Comparison of ENCODE assay signal across 9 cellular contexts in the genomic region with DNA sequence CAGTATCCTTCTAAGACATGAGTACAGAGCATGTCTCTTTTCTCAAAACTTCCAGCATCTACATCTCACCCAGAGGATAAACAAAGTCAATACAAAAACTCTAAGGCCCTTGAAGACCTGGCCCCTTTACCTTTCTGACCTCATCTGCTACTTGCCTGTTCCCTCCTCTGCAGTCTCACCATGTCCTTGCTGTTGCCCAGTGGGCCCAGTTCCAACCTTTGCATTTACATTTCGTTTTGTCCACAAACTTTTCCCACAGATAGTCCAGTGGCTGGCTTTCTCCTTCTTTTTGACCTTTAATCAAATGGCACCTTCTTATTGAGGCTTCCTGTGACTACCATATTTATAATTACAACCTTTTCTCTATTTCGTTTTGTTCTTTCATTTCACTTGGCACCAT. TPM values are rescaled to one million over a fixed set of nuclear protein-coding genes. Genes with fewer than 3 reads are reported as not detected.
DNase-seq lines count a peak whose midpoint lies in the region; ATAC-seq and TF ChIP-seq lines count a peak whose summit lies in the region.
"Had no signal": no experiment of that assay in that cellular context is flagged by ENCODE, and none has a peak within 500 bp of the region (broad histone marks: within the 10 kb centered on the region; RNA-seq: fewer than 3 reads in every experiment).

No MANE protein-coding gene starts in this region.

- peaks cover 50% of the 10 kb centered on the region for H3K4me1 Mint-ChIP-seq in T-helper 2 cell treated with Interferon-gamma antibody and Interleukin-4, amounts not matched to agents 5 μg/mL and 100 μg/mL, for 36 hours (ENCODE audit: low read depth)
- peaks cover 46% of the 10 kb centered on the region for H3K4me1 Mint-ChIP-seq in stimulated activated effector memory CD8-positive, alpha-beta T cell treated with anti-CD3 and anti-CD28 coated beads, Interleukin-12 subunit alpha, Interleukin-12 subunit beta, amount 100 ng/mL, for 72 hours

- H3K27ac ChIP-seq in esophagus muscularis mucosa (replicated peaks in 1 of 4) = no peak overlapping the region

- peaks cover 22 to 33% (median 29%) of the 10 kb centered on the region in 4 donors for H3K4me1 ChIP-seq in esophagus muscularis mucosa

- no peaks in the 10 kb centered on the region for H3K36me3 ChIP-seq in esophagus muscularis mucosa
- H3K36me3 ChIP-seq: HAP-1 had no signal

- no peak for TF ChIP-seq EP300 in esophagus muscularis mucosa (IDR thresholded peaks at IDR 0.05)

- H3K4me3 ChIP-seq in esophagus muscularis mucosa = peak overlapping the region in 3 of 4 donors; percentile 65 to 75 (median 71)
- H3K4me3 ChIP-seq: HAP-1 had no signal

- intact Hi-C loops in esophagus muscularis mucosa (cut with DNase I) = no loop called here

- H3K27me3 ChIP-seq in esophagus muscularis mucosa = no peaks in the 10 kb centered on the region

- 87% methylated on average over 2 of the region's 2 CpGs for WGBS in esophagus muscularis mucosa

- no peaks in the 10 kb centered on the region for H3K9me3 Mint-ChIP-seq in T-helper 2 cell treated with Interferon-gamma antibody and Interleukin-4, amounts not matched to agents 5 μg/mL and 100 μg/mL, for 36 hours
- no peaks in the 10 kb centered on the region for H3K9me3 Mint-ChIP-seq in stimulated activated effector memory CD8-positive, alpha-beta T cell treated with anti-CD3 and anti-CD28 coated beads, Interleukin-12 subunit alpha, Interleukin-12 subunit beta, amount 100 ng/mL, for 72 hours

- TF ChIP-seq CTCF in esophagus muscularis mucosa (IDR thresholded peaks at IDR 0.05) = no peak

- peak overlapping the region; percentile 82 for H3K27ac Mint-ChIP-seq in T-helper 2 cell treated with Interferon-gamma antibody and Interleukin-4, amounts not matched to agents 5 μg/mL and 100 μg/mL, for 36 hours
- H3K27ac Mint-ChIP-seq in stimulated activated effector memory CD8-positive, alpha-beta T cell treated with anti-CD3 and anti-CD28 coated beads, Interleukin-12 subunit alpha, Interleukin-12 subunit beta, amount 100 ng/mL, for 72 hours = peak overlapping the region; percentile 98

- peak overlapping the region; percentile 91 for H3K4me3 Mint-ChIP-seq in T-helper 2 cell treated with Interferon-gamma antibody and Interleukin-4, amounts not matched to agents 5 μg/mL and 100 μg/mL, for 36 hours
- peak overlapping the region; percentile 96 for H3K4me3 Mint-ChIP-seq in stimulated activated effector memory CD8-positive, alpha-beta T cell treated with anti-CD3 and anti-CD28 coated beads, Interleukin-12 subunit alpha, Interleukin-12 subunit beta, amount 100 ng/mL, for 72 hours

- no peaks in the 10 kb centered on the region for H3K9me3 ChIP-seq in esophagus muscularis mucosa
- H3K9me3 ChIP-seq: HAP-1 had no signal

- no peaks in the 10 kb centered on the region for H3K27me3 Mint-ChIP-seq in T-helper 2 cell treated with Interferon-gamma antibody and Interleukin-4, amounts not matched to agents 5 μg/mL and 100 μg/mL, for 36 hours (ENCODE audit: low read depth)

- H3K36me3 Mint-ChIP-seq in T-helper 2 cell treated with Interferon-gamma antibody and Interleukin-4, amounts not matched to agents 5 μg/mL and 100 μg/mL, for 36 hours (ENCODE audit: low read depth) = peaks cover 26% of the 10 kb centered on the region
- peaks cover 16% of the 10 kb centered on the region for H3K36me3 Mint-ChIP-seq in stimulated activated effector memory CD8-positive, alpha-beta T cell treated with anti-CD3 and anti-CD28 coated beads, Interleukin-12 subunit alpha, Interleukin-12 subunit beta, amount 100 ng/mL, for 72 hours

- TF ChIP-seq POLR2A in esophagus muscularis mucosa (IDR thresholded peaks at IDR 0.05; ENCODE audit: low read depth) = no peak

- ATAC-seq in stimulated activated effector memory CD8-positive, alpha-beta T cell treated with anti-CD3 and anti-CD28 coated beads, Interleukin-12 subunit alpha, Interleukin-12 subunit beta, amount 100 ng/mL, for 72 hours = no peak
- no peak for ATAC-seq in HG03469 (IDR thresholded peaks at IDR 0.05; ENCODE audit: unreplicated experiment)

- DNase-seq in T-helper 2 cell treated with Interferon-gamma antibody and Interleukin-4, amounts not matched to agents 5 μg/mL and 100 μg/mL, for 36 hours (ENCODE audit: low spot score) = no peak
- no peak for DNase-seq in T-helper 2 cell
- DNase-seq in RPMI8226 = peak; percentile 10
- DNase-seq in esophagus muscularis mucosa (ENCODE audit: extremely low spot score) = no peak
- DNase-seq in stimulated activated effector memory CD8-positive, alpha-beta T cell treated with anti-CD3 and anti-CD28 coated beads, Interleukin-12 subunit alpha, Interleukin-12 subunit beta, amount 100 ng/mL, for 72 hours (ENCODE audit: low spot score in 2 of 2) = no peak
- DNase-seq in HK-2 (ENCODE audit: unreplicated experiment) = no peak
- DNase-seq in SK-N-DZ (ENCODE audit: low spot score) = no peak

RNA-seq across cellular contexts. Expression of a gene that starts 1.6 kb away (rescaled TPM):
- total RNA-seq in esophagus muscularis mucosa = 10 to 100 TPM; 13.6 to 24.0 (median 20.6) TPM
- polyA plus RNA-seq in SK-N-DZ (2014; cell fraction: cytosol; rRNA removed) = 7.4 and 9.6 TPM in 2 replicates
- 5.5 and 11.8 TPM in 2 replicates for polyA plus RNA-seq in SK-N-DZ (2014; cell fraction: nucleus; rRNA removed)

RNA-seq across cellular contexts. Expression of a gene that starts 1.8 kb away (rescaled TPM):
- 1 to 10 TPM; 5.2 to 8.7 (median 6.7) TPM for total RNA-seq in esophagus muscularis mucosa
- 11.9 and 22.6 TPM in 2 replicates for polyA plus RNA-seq in SK-N-DZ (2014; cell fraction: cytosol; rRNA removed)
- 14.2 and 14.5 TPM in 2 replicates for polyA plus RNA-seq in SK-N-DZ (2014; cell fraction: nucleus; rRNA removed)

RNA-seq across cellular contexts. Expression of a gene that starts 45.7 kb away (rescaled TPM):
- 100 to 1,000 TPM in 1 of 4 donors, 10 to 100 TPM in 3; 94.7 to 105 (median 97.3) TPM for total RNA-seq in esophagus muscularis mucosa
- polyA plus RNA-seq in SK-N-DZ (2014; cell fraction: cytosol; rRNA removed) = 52.2 and 68.7 TPM in 2 replicates
- 37.7 and 42.4 TPM in 2 replicates for polyA plus RNA-seq in SK-N-DZ (2014; cell fraction: nucleus; rRNA removed)
